ENCODE assay signal across 23 cellular contexts in the genomic region with DNA sequence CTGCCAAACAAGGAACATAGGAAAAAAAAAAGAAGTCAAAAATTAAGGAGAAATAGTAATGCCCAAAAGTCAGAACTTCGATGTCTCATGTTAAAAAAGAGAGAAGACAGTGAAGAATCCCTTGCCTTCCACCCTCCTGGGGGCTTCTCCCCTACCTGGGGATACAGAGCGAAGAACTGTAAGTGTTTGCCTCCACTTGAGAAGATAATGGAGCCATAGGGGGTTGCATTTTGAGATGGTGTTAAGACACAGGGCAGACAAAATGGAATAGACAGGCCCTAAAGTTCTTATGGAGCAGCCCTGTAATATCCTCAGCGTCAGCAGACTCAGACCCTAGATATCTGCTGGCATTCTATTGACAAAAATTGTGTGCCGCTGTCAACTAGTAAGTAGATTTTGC.
"Had no signal": no experiment of that assay in that cellular context is flagged by ENCODE, and none has a peak within 500 bp of the region (broad histone marks: within the 10 kb centered on the region; RNA-seq: fewer than 3 reads in every experiment).

No MANE protein-coding gene starts in this region.

- H3K27ac ChIP-seq: SJSA1, SK-N-MC had no signal

- H3K36me3 ChIP-seq: MG63, SJSA1 had no signal

- H3K27me3 ChIP-seq: SJSA1 had no signal

- H3K4me1 ChIP-seq: SJSA1 had no signal

- ATAC-seq: HepG2 had no signal

- DNase-seq: IMR-90, Karpas-422, KG1, MG63, NCI-H1092, NCI-H1105 treated with DMSO at 0.1 percent for 48 hours, NCI-H1436, NCI-H187, NCI-H2029, NCI-H2081 treated with DMSO at 0.1 percent for 48 hours, NCI-H2171, NCI-H226, NCI-H446, NCI-H510A, NCI-H524 treated with DMSO at 0.1 percent for 48 hours, NCI-H69, NCI-H774, Right ventricle myocardium superior, RPMI8226, SIG-M5 had no signal

- H3K9me3 ChIP-seq: MG63, SJSA1 had no signal

- H3K4me3 ChIP-seq: MG63, SJSA1, SK-N-MC had no signal
